Comparison of ENCODE assay signal across 1 cellular context in the genomic region with DNA sequence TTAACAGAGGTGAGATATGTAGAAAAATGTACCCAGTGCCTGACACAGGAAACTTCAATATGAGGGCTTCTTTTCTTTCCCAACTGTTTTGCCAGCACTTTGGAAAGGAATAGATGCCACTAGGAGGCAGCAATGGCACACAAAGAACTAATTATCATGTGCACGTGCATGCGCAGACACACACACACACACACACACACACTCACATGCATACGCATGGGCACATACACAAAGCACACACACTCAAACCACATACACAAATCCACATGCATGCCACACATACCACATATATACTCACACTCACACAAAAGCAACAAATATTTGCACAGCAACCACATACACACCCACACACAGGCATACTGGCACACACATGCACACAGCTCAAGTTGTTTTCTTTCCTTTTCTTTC.
A peak's percentile ranks its signal among the peaks of the same experiment; 100 is the strongest.
TF ChIP-seq lines count a peak whose summit lies in the region.

No MANE protein-coding gene starts in this region.

TF ChIP-seq in H1, 55 proteins besides CTCF, POLR2A, EP300 and RAD21:
- no peak for TF ChIP-seq RFX5 (IDR thresholded peaks at IDR 0.05; ENCODE audit: borderline replicate concordance, low read depth, low read length)
- TF ChIP-seq TEAD4 (IDR thresholded peaks at IDR 0.05; ENCODE audit: low read depth, low read length), result peak; percentile 70; the same call in 1 of the 2 replicates
- TF ChIP-seq HDAC6 (IDR thresholded peaks at IDR 0.05; ENCODE audit: low read depth, low read length), result no peak
- TF ChIP-seq KDM1A (IDR thresholded peaks at IDR 0.05; ENCODE audit: borderline replicate concordance, low read length), result peak; percentile 13; the same call in 1 of the 2 replicates
- no peak for TF ChIP-seq SP4 (IDR thresholded peaks at IDR 0.05; ENCODE audit: low read length)
- TF ChIP-seq, protein P1, sequence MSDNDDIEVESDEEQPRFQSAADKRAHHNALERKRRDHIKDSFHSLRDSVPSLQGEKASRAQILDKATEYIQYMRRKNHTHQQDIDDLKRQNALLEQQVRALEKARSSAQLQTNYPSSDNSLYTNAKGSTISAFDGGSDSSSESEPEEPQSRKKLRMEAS (IDR thresholded peaks at IDR 0.05), result peak; percentile 90
- no peak for TF ChIP-seq POLR2AphosphoS5 (IDR thresholded peaks at IDR 0.05; ENCODE audit: low read depth, low read length)
